ENCODE assay signal across 8 cellular contexts in genomic region chr9:129225815-129226214, GRCh38. TPM values are rescaled to one million over a fixed set of nuclear protein-coding genes. Genes with fewer than 3 reads are reported as not detected.
DNase-seq lines count a peak whose midpoint lies in the region; ATAC-seq and TF ChIP-seq lines count a peak whose summit lies in the region.

No MANE protein-coding gene starts in this region.

- H3K27ac Mint-ChIP-seq in activated naive CD8-positive, alpha-beta T cell treated with anti-CD3 and anti-CD28 coated beads for 36 hours = peak overlapping the region; percentile 61
- H3K27ac Mint-ChIP-seq in stimulated activated effector memory CD8-positive, alpha-beta T cell treated with anti-CD3 and anti-CD28 coated beads, Interleukin-12 subunit alpha, Interleukin-12 subunit beta, amount 100 ng/mL, for 72 hours = peak overlapping the region; percentile 73

- no peak for TF ChIP-seq CTCF in right atrium auricular region (IDR thresholded peaks at IDR 0.05)

- peaks cover 28% of the 10 kb centered on the region for H3K4me1 Mint-ChIP-seq in activated naive CD8-positive, alpha-beta T cell treated with anti-CD3 and anti-CD28 coated beads for 36 hours
- peaks cover 57% of the 10 kb centered on the region for H3K4me1 Mint-ChIP-seq in stimulated activated effector memory CD8-positive, alpha-beta T cell treated with anti-CD3 and anti-CD28 coated beads, Interleukin-12 subunit alpha, Interleukin-12 subunit beta, amount 100 ng/mL, for 72 hours

- no peaks in the 10 kb centered on the region for H3K27me3 Mint-ChIP-seq in activated naive CD8-positive, alpha-beta T cell treated with anti-CD3 and anti-CD28 coated beads for 36 hours

- H3K36me3 Mint-ChIP-seq in activated naive CD8-positive, alpha-beta T cell treated with anti-CD3 and anti-CD28 coated beads for 36 hours = no peaks in the 10 kb centered on the region
- H3K36me3 Mint-ChIP-seq in stimulated activated effector memory CD8-positive, alpha-beta T cell treated with anti-CD3 and anti-CD28 coated beads, Interleukin-12 subunit alpha, Interleukin-12 subunit beta, amount 100 ng/mL, for 72 hours = no peaks in the 10 kb centered on the region

- H3K27ac ChIP-seq in right atrium auricular region = peak overlapping the region; percentile 4 to 49

- H3K36me3 ChIP-seq in right atrium auricular region = no peaks in the 10 kb centered on the region

- H3K4me3 ChIP-seq in right atrium auricular region = no peak overlapping the region

- H3K4me3 Mint-ChIP-seq in activated naive CD8-positive, alpha-beta T cell treated with anti-CD3 and anti-CD28 coated beads for 36 hours = no peak overlapping the region
- peak overlapping the region; percentile 59 for H3K4me3 Mint-ChIP-seq in stimulated activated effector memory CD8-positive, alpha-beta T cell treated with anti-CD3 and anti-CD28 coated beads, Interleukin-12 subunit alpha, Interleukin-12 subunit beta, amount 100 ng/mL, for 72 hours

- no peaks in the 10 kb centered on the region for H3K27me3 ChIP-seq in right atrium auricular region

- DNase-seq in stimulated activated CD4-positive, alpha-beta T cell treated with anti-CD3 and anti-CD28 coated beads, Interleukin-4, amount 100 ng/mL, for 1 hour = peak; percentile 36
- DNase-seq in stimulated activated CD4-positive, alpha-beta T cell treated with anti-CD3 and anti-CD28 coated beads, Interleukin-1b, Interleukin-23, amount 100 ng/mL, for 48 hours = no peak
- DNase-seq in activated naive CD8-positive, alpha-beta T cell treated with anti-CD3 and anti-CD28 coated beads for 36 hours = peak; percentile 58
- peak; percentile 73 for DNase-seq in right atrium auricular region (ENCODE audit: low spot score)
- DNase-seq in stimulated activated effector memory CD8-positive, alpha-beta T cell treated with anti-CD3 and anti-CD28 coated beads, Interleukin-12 subunit alpha, Interleukin-12 subunit beta, amount 100 ng/mL, for 72 hours (ENCODE audit: low spot score in 2 of 2) = peak in 1 of 2 donors; percentile 30
- DNase-seq in NCI-H1694 treated with DMSO at 0.1 percent for 48 hours (lab: John Stamatoyannopoulos, UW) = no peak
- no peak for DNase-seq in retina

- peaks cover 0 to 26% of the 10 kb centered on the region in 2 donors for H3K4me1 ChIP-seq in right atrium auricular region

- peak; percentile 79 for ATAC-seq in stimulated activated effector memory CD8-positive, alpha-beta T cell treated with anti-CD3 and anti-CD28 coated beads, Interleukin-12 subunit alpha, Interleukin-12 subunit beta, amount 100 ng/mL, for 72 hours
- no peak for ATAC-seq in GM19463 (IDR thresholded peaks at IDR 0.05; ENCODE audit: unreplicated experiment)

- H3K9me3 Mint-ChIP-seq in activated naive CD8-positive, alpha-beta T cell treated with anti-CD3 and anti-CD28 coated beads for 36 hours = no peaks in the 10 kb centered on the region
- H3K9me3 Mint-ChIP-seq in stimulated activated effector memory CD8-positive, alpha-beta T cell treated with anti-CD3 and anti-CD28 coated beads, Interleukin-12 subunit alpha, Interleukin-12 subunit beta, amount 100 ng/mL, for 72 hours = no peaks in the 10 kb centered on the region

- H3K9me3 ChIP-seq in right atrium auricular region = no peaks in the 10 kb centered on the region

RNA-seq across cellular contexts. Expression of gene IER5L, which starts 47.8 kb away (rescaled TPM):
- 1 to 10 TPM; 1.1 to 1.2 TPM for total RNA-seq in activated naive CD8-positive, alpha-beta T cell treated with anti-CD3 and anti-CD28 coated beads for 36 hours
- 10 to 100 TPM in 1 of 2 donors, 1 to 10 TPM in 1; 5.5 to 11.6 TPM for total RNA-seq in right atrium auricular region

Comparison
In these comparisons a context has a peak if more than half of its experiments do, and no peak if none do; other contexts are left out.
1. DNase-seq: peak in stimulated activated CD4-positive, alpha-beta T cell treated with anti-CD3 and anti-CD28 coated beads, Interleukin-4, amount 100 ng/mL, for 1 hour (single experiment), activated naive CD8-positive, alpha-beta T cell treated with anti-CD3 and anti-CD28 coated beads for 36 hours (single experiment) and right atrium auricular region (single experiment); none in stimulated activated CD4-positive, alpha-beta T cell treated with anti-CD3 and anti-CD28 coated beads, Interleukin-1b, Interleukin-23, amount 100 ng/mL, for 48 hours (single experiment), NCI-H1694 treated with DMSO at 0.1 percent for 48 hours (single experiment) and retina (single experiment).